In the genomic region with DNA sequence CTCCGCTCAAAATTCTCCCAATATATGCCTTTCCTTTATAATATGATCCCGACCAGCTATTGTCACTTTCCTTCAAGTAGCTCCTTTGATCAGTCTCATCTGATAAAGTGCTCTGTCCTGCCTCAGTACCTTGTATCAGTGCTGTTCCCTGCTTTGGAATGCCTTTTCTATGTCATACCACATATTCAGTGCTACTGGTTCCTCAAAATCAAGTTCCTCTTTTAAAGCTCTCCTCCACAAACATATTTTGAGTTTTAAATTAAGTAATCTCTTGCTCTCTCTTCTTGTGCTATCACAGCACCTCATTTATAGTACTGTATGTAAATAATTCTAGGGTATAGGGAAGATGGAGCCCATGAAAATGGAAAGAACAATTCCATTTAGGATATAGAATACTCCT, we compare ENCODE assay signal across 11 cellular contexts.
"Had no signal": no experiment of that assay in that cellular context is flagged by ENCODE, and none has a peak within 500 bp of the region (broad histone marks: within the 10 kb centered on the region; RNA-seq: fewer than 3 reads in every experiment).

No MANE protein-coding gene starts in this region.

- H3K27me3 ChIP-seq: adrenal gland, pancreas had no signal

- H3K4me1 ChIP-seq: adrenal gland, pancreas had no signal

- H3K9me3 ChIP-seq: adrenal gland, pancreas, thoracic aorta had no signal

- ATAC-seq: activated CD4-positive, alpha-beta T cell treated with anti-CD3 and anti-CD28 coated beads for 36 hours; activated T-cell treated with anti-CD3 and anti-CD28 coated beads, Interleukin-2, amount 50 U/mL, for 4 hours; esophagus mucosa; left lobe of liver; pancreas had no signal

- H3K36me3 ChIP-seq: adrenal gland, pancreas, thoracic aorta had no signal

- DNase-seq: activated CD4-positive, alpha-beta memory T cell treated with anti-CD3 and anti-CD28 coated beads, Interleukin-2, amount 10 ng/mL, durations not matched to agents 7 days and 5 days; activated CD4-positive, alpha-beta T cell treated with anti-CD3 and anti-CD28 coated beads for 36 hours; activated effector memory CD4-positive, alpha-beta T cell treated with Interleukin-2 at 50 U/mL for 16 hours; activated T-cell treated with anti-CD3 and anti-CD28 coated beads, Interleukin-2, amount 50 U/mL, for 4 hours; adrenal gland; islet precursor cell; pancreas; stimulated activated CD4-positive, alpha-beta T cell treated with anti-CD3 and anti-CD28 coated beads, Interleukin-1b, Interleukin-23, amount 100 ng/mL, for 48 hours had no signal

- H3K27ac ChIP-seq: adrenal gland, pancreas, thoracic aorta had no signal

- H3K4me3 ChIP-seq: adrenal gland, pancreas, thoracic aorta had no signal
